In the genomic region with DNA sequence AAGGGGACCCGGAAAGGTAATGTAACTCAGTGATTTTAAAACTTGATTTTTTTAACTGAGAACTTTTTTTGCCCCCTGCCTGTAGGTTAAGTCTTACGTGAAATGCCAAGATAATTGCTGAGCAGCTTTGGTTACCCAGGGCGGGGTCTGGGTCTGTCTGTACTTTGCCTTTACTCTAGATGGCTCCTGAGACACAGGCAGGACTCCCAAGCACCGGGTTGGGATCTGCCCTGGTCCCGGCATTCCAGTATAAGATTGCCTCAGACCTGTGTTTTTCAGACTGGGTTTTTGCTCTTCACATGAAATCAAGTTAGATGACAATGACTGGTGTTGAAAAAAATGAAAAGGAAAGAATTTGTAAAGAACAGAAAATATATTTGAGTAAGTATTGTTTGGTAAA, we compare ENCODE assay signal across 22 cellular contexts. TPM values are rescaled to one million over a fixed set of nuclear protein-coding genes. Genes with fewer than 3 reads are reported as not detected.
A peak's percentile ranks its signal among the peaks of the same experiment; 100 is the strongest.
DNase-seq lines count a peak whose midpoint lies in the region; ATAC-seq, FAIRE-seq and TF ChIP-seq lines count a peak whose summit lies in the region.
"Had no signal": no experiment of that assay in that cellular context is flagged by ENCODE, and none has a peak within 500 bp of the region (broad histone marks: within the 10 kb centered on the region; RNA-seq: fewer than 3 reads in every experiment).

No MANE protein-coding gene starts in this region.

- intact Hi-C loops in Caco-2 (cut with micrococcal nuclease; ENCODE audit: unreplicated experiment) (no loop called here), PC-3 (cut with micrococcal nuclease) (loop anchor here (10.0 kb wide), 1 partner anchor 62 kb away; the partner anchor contains the start of genes HYPK and SERINC4), left colon (cut with DNase I, micrococcal nuclease) (no loop called here), esophagus squamous epithelium (cut with DNase I) (no loop called here)

- H3K27me3 Mint-ChIP-seq in Caco-2 (ENCODE audit: insufficient read depth, unreplicated experiment): no peaks in the 10 kb centered on the region
- H3K27me3 Mint-ChIP-seq: CD4-positive, alpha-beta memory T cell; IgD-negative memory B cell had no signal

- no TSS peak for BruUV-seq in Caco-2 (replicated peaks; lab: Mats Ljungman, UMichigan)
- BruUV-seq in PC-3 (replicated peaks; lab: Mats Ljungman, UMichigan): no TSS peak

- H3K27ac ChIP-seq in PC-3 (ENCODE audit: low read length) (no peak overlapping the region), small intestine (ENCODE audit: low read depth in 1 of 2, low read length in 1 of 2) (no peak overlapping the region), esophagus squamous epithelium (no peak overlapping the region)
- H3K27ac ChIP-seq: BLaER1 had no signal

- H3K4me2 ChIP-seq in PC-3 (ENCODE audit: low read length): no peak overlapping the region
- H3K4me2 ChIP-seq: BLaER1 had no signal

- H4K20me1 ChIP-seq in PC-3 (ENCODE audit: low read length): no peaks in the 10 kb centered on the region
- H4K20me1 ChIP-seq: BLaER1 had no signal

- no peak for FAIRE-seq in small intestine (lab: Jason Lieb, UNC)
- FAIRE-seq: GM12878, GM18507, H1, HepG2 had no signal

- no peaks in the 10 kb centered on the region; the same call in 1 of the 2 replicates for H3K36me3 ChIP-seq in Caco-2 (ENCODE audit: control insufficient read depth, insufficient read depth, low read length)
- H3K36me3 ChIP-seq in PC-3 (ENCODE audit: low read depth, low read length): peaks cover 13% of the 10 kb centered on the region; the same call in 1 of the 2 replicates
- H3K36me3 ChIP-seq in small intestine (ENCODE audit: control insufficient read depth in 2 of 2, insufficient read depth in 2 of 2, low read length in 2 of 2): no peaks in the 10 kb centered on the region
- peaks cover 0 to 30% (median 0%) of the 10 kb centered on the region in 3 donors for H3K36me3 ChIP-seq in esophagus squamous epithelium

- no peak overlapping the region for H2AFZ ChIP-seq in PC-3 (ENCODE audit: low read length)

- 30 to 70% (median 50%) methylated on average over 5 of the region's 5 CpGs for WGBS in small intestine, 3 donors
- 93 to 95% methylated on average over 5 of the region's 5 CpGs for WGBS in esophagus squamous epithelium, 2 donors

- DNase-seq in Caco-2 (peak; percentile 39 to 53), PC-3 (no peak), left colon (peak in 1 of 2 donors; percentile 32), small intestine (peak; percentile 46), esophagus squamous epithelium (lab: John Stamatoyannopoulos, UW) (no peak), NCI-H1930 (lab: John Stamatoyannopoulos, UW) (no peak)
- DNase-seq in activated effector memory CD4-positive, alpha-beta T cell treated with Interleukin-2 at 50 U/mL for 16 hours: no peak
- DNase-seq: 8988T; CD4-positive, alpha-beta memory T cell; DMS 273 treated with DMSO at 0.1 percent for 48 hours; DMS53; DND-41; EL; H9 had no signal

- H3K4me3 ChIP-seq in Caco-2 (ENCODE audit: low read depth, low read length) (no peak overlapping the region), PC-3 (ENCODE audit: low read length) (no peak overlapping the region), small intestine (ENCODE audit: low read depth in 1 of 2, low read length in 2 of 2) (no peak overlapping the region), esophagus squamous epithelium (no peak overlapping the region)
- H3K4me3 ChIP-seq: BLaER1, GM12878 had no signal

- H3K27ac Mint-ChIP-seq in Caco-2 (ENCODE audit: unreplicated experiment): peak overlapping the region; percentile 9
- H3K27ac Mint-ChIP-seq: CD14-positive monocyte; CD4-positive, alpha-beta memory T cell; H9; IgD-negative memory B cell had no signal

- peaks cover 52% of the 10 kb centered on the region for H3K36me3 Mint-ChIP-seq in Caco-2 (ENCODE audit: insufficient read depth, unreplicated experiment)
- H3K36me3 Mint-ChIP-seq: IgD-negative memory B cell had no signal

- H3K4me1 ChIP-seq in Caco-2 (no peaks in the 10 kb centered on the region), PC-3 (ENCODE audit: insufficient read depth, low read length) (no peaks in the 10 kb centered on the region), small intestine (ENCODE audit: control insufficient read depth in 2 of 2, insufficient read depth in 1 of 2, low read depth in 1 of 2, low read length in 1 of 2) (no peaks in the 10 kb centered on the region), esophagus squamous epithelium (no peaks in the 10 kb centered on the region)

- H3K79me2 ChIP-seq in PC-3 (ENCODE audit: low read length): no peaks in the 10 kb centered on the region

- peak; percentile 56; the same call in 1 of the 2 replicates for ATAC-seq in PC-3
- ATAC-seq in left colon: peak; percentile 99
- no peak for ATAC-seq in GM18861 (IDR thresholded peaks at IDR 0.05; ENCODE audit: unreplicated experiment)
- ATAC-seq: GM12878, HepG2 had no signal

- CTCF ChIA-PET in Caco-2 (lab: Charles Lee): no interaction called here
- CTCF ChIA-PET in PC-3 (lab: Charles Lee): no interaction called here

- H3K9me2 ChIP-seq in PC-3 (replicated peaks; ENCODE audit: low read length): no peaks in the 10 kb centered on the region

- H3K9ac ChIP-seq in PC-3 (ENCODE audit: low read length): no peak overlapping the region
- H3K9ac ChIP-seq: BLaER1 had no signal

- H3K9me3 Mint-ChIP-seq in Caco-2 (ENCODE audit: unreplicated experiment): no peaks in the 10 kb centered on the region
- H3K9me3 Mint-ChIP-seq: CD14-positive monocyte; CD4-positive, alpha-beta memory T cell; H9; IgD-negative memory B cell had no signal

- TF ChIP-seq POLR2A in esophagus squamous epithelium (IDR thresholded peaks at IDR 0.05): no peak

- H3K9me3 ChIP-seq in Caco-2 (no peaks in the 10 kb centered on the region), PC-3 (ENCODE audit: low read length) (no peaks in the 10 kb centered on the region), small intestine (ENCODE audit: control insufficient read depth, low read depth) (no peaks in the 10 kb centered on the region), esophagus squamous epithelium (no peaks in the 10 kb centered on the region)
- H3K9me3 ChIP-seq: BLaER1 had no signal

- no peak overlapping the region for H3K4me3 Mint-ChIP-seq in Caco-2 (ENCODE audit: unreplicated experiment)
- H3K4me3 Mint-ChIP-seq: CD14-positive monocyte; CD4-positive, alpha-beta memory T cell; H9; IgD-negative memory B cell had no signal

- TF ChIP-seq CTCF in Caco-2 (IDR thresholded peaks at IDR 0.05; ENCODE audit: insufficient read depth in 1 of 2, low read depth in 1 of 2, low read length in 1 of 2, severe bottlenecking in 1 of 2, unreplicated experiment in 1 of 2): peak in 1 of 2 experiments; percentile 20
- no peak for TF ChIP-seq CTCF in PC-3 (conservative IDR thresholded peaks at IDR 0.05; ENCODE audit: low read depth, low read length)
- TF ChIP-seq CTCF in esophagus squamous epithelium (IDR thresholded peaks at IDR 0.05): no peak

- POLR2A ChIA-PET in Caco-2 (lab: Charles Lee) (no interaction called here), PC-3 (lab: Charles Lee; ENCODE audit: unreplicated experiment) (no interaction called here)

- no peaks in the 10 kb centered on the region for H3F3A ChIP-seq in PC-3 (ENCODE audit: low read length, unreplicated experiment)

- H3K4me1 Mint-ChIP-seq in Caco-2 (ENCODE audit: low read depth, unreplicated experiment): no peaks in the 10 kb centered on the region
- H3K4me1 Mint-ChIP-seq: CD4-positive, alpha-beta memory T cell; H9 had no signal

- H3K27me3 ChIP-seq in Caco-2 (replicated peaks; ENCODE audit: control insufficient read depth, insufficient read depth, low read length) (no peaks in the 10 kb centered on the region), PC-3 (ENCODE audit: low read length) (no peaks in the 10 kb centered on the region), small intestine (ENCODE audit: control insufficient read depth in 2 of 2, insufficient read depth in 2 of 2, low read length in 2 of 2) (no peaks in the 10 kb centered on the region), esophagus squamous epithelium (no peaks in the 10 kb centered on the region)
- H3K27me3 ChIP-seq: BLaER1 had no signal

RNA-seq across cellular contexts. Expression of gene WDR76, which starts 40.3 kb away (rescaled TPM):
- 25.3 and 26.9 TPM in 2 replicates for total RNA-seq in Caco-2 (2022)
- 29.0 and 29.7 TPM in 2 replicates for total RNA-seq in PC-3 (2014; rRNA removed)
- total RNA-seq in left colon: 1 to 10 TPM; 3.2 to 3.9 TPM
- 1 to 10 TPM; 1.1 to 4.9 (median 1.6) TPM for polyA plus RNA-seq in small intestine
- total RNA-seq in esophagus squamous epithelium: 10 to 100 TPM in 2 of 4 donors, 1 to 10 TPM in 2; 4.6 to 15.8 (median 10.3) TPM

RNA-seq across cellular contexts. Expression of gene MFAP1, which starts 42.6 kb away (rescaled TPM):
- total RNA-seq in Caco-2 (2022): 37.1 and 37.4 TPM in 2 replicates
- total RNA-seq in PC-3 (2014; rRNA removed): 18.5 and 18.6 TPM in 2 replicates
- total RNA-seq in left colon: 10 to 100 TPM; 16.4 to 20.0 TPM
- polyA plus RNA-seq in small intestine: 10 to 100 TPM; 16.2 to 19.7 (median 19.2) TPM
- total RNA-seq in esophagus squamous epithelium: 10 to 100 TPM; 14.5 to 21.6 (median 18.4) TPM

Comparison
In these comparisons a context has a peak if more than half of its experiments do, and no peak if none do; other contexts are left out.
1. DNase-seq: peak in Caco-2 (2 of 2) and small intestine (single experiment); none in PC-3 (single experiment), esophagus squamous epithelium (single experiment), activated effector memory CD4-positive, alpha-beta T cell treated with Interleukin-2 at 50 U/mL for 16 hours (single experiment) and NCI-H1930 (0 of 2).